20 cellular contexts compared by ENCODE assay signal in the genomic region with DNA sequence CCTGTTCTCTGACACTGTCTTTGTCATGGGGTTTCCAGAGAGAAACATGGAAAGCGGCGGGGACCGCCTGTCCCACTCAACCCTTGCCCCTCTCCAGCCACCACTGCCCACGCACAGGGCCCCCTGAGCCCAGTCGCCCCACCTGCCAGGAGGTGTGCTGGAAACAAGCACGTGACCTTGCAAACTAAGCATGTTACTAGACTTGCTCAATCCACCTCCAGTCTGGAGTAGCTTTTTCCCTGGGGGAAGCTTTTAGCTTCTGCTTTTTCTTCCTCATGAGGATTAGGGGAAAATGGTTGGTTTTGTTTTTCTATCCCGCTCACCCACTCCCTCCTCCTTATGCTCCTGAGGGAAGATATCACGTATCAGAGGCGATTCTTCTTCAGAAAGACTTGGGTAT.
"Had no signal": no experiment of that assay in that cellular context is flagged by ENCODE, and none has a peak within 500 bp of the region (broad histone marks: within the 10 kb centered on the region; RNA-seq: fewer than 3 reads in every experiment).

No MANE protein-coding gene starts in this region.

- H3K27me3 ChIP-seq: dorsolateral prefrontal cortex, sigmoid colon, spleen, thyroid gland had no signal

- H3K27ac Mint-ChIP-seq: activated CD8-positive, alpha-beta T cell treated with anti-CD3 and anti-CD28 coated beads for 36 hours; activated T-helper 17 cell treated with anti-CD3 and anti-CD28 coated beads, Interleukin-2, amount 50 U/mL, for 72 hours; brain; naive thymus-derived CD4-positive, alpha-beta T cell; T-helper 2 cell treated with Interferon-gamma antibody and Interleukin-4, amounts not matched to agents 5 μg/mL and 100 μg/mL, for 36 hours had no signal

- H3K27me3 Mint-ChIP-seq: activated CD8-positive, alpha-beta T cell treated with anti-CD3 and anti-CD28 coated beads for 36 hours; activated T-helper 17 cell treated with anti-CD3 and anti-CD28 coated beads, Interleukin-2, amount 50 U/mL, for 72 hours; brain had no signal

- H3K36me3 ChIP-seq: left ventricle myocardium inferior, sigmoid colon, thyroid gland had no signal

- H3K9me3 Mint-ChIP-seq: activated CD8-positive, alpha-beta T cell treated with anti-CD3 and anti-CD28 coated beads for 36 hours; activated T-helper 17 cell treated with anti-CD3 and anti-CD28 coated beads, Interleukin-2, amount 50 U/mL, for 72 hours; brain; naive thymus-derived CD4-positive, alpha-beta T cell; T-helper 2 cell treated with Interferon-gamma antibody and Interleukin-4, amounts not matched to agents 5 μg/mL and 100 μg/mL, for 36 hours had no signal

- DNase-seq: activated CD4-positive, alpha-beta T cell treated with anti-CD3 and anti-CD28 coated beads for 48 hours; activated CD4-positive, CD25-positive, alpha-beta regulatory T cell; activated CD8-positive, alpha-beta T cell treated with anti-CD3 and anti-CD28 coated beads for 36 hours; activated naive CD4-positive, alpha-beta T cell treated with Interleukin-2 at 50 U/mL for 16 hours; activated T-cell treated with anti-CD3 and anti-CD28 coated beads, Interleukin-2, amount 50 U/mL, for 1 hour; caudate nucleus; dorsolateral prefrontal cortex; foreskin fibroblast; glutamatergic neuron; left ventricle myocardium inferior; naive thymus-derived CD4-positive, alpha-beta T cell; sigmoid colon; spleen; stimulated activated naive CD4-positive, alpha-beta T cell; thyroid gland had no signal

- H3K4me3 Mint-ChIP-seq: activated CD8-positive, alpha-beta T cell treated with anti-CD3 and anti-CD28 coated beads for 36 hours; activated T-helper 17 cell treated with anti-CD3 and anti-CD28 coated beads, Interleukin-2, amount 50 U/mL, for 72 hours; brain; naive thymus-derived CD4-positive, alpha-beta T cell; T-helper 2 cell treated with Interferon-gamma antibody and Interleukin-4, amounts not matched to agents 5 μg/mL and 100 μg/mL, for 36 hours had no signal

- H3K4me3 ChIP-seq: dorsolateral prefrontal cortex, left ventricle myocardium inferior, mucosa of descending colon, sigmoid colon, spleen, thyroid gland had no signal

- H3K4me1 Mint-ChIP-seq: activated T-helper 17 cell treated with anti-CD3 and anti-CD28 coated beads, Interleukin-2, amount 50 U/mL, for 72 hours had no signal

- H3K9me3 ChIP-seq: left ventricle myocardium inferior, mucosa of descending colon, sigmoid colon, spleen, thyroid gland had no signal

- H3K36me3 Mint-ChIP-seq: brain; naive thymus-derived CD4-positive, alpha-beta T cell had no signal

- H3K4me1 ChIP-seq: sigmoid colon had no signal

- ATAC-seq: activated CD8-positive, alpha-beta T cell treated with anti-CD3 and anti-CD28 coated beads for 36 hours; activated T-helper 17 cell treated with anti-CD3 and anti-CD28 coated beads, Interleukin-2, amount 50 U/mL, for 72 hours; naive thymus-derived CD4-positive, alpha-beta T cell had no signal

- H3K27ac ChIP-seq: dorsolateral prefrontal cortex, left ventricle myocardium inferior, parathyroid adenoma, sigmoid colon, thyroid gland had no signal
